1 cellular context compared by ENCODE assay signal in the genomic region with DNA sequence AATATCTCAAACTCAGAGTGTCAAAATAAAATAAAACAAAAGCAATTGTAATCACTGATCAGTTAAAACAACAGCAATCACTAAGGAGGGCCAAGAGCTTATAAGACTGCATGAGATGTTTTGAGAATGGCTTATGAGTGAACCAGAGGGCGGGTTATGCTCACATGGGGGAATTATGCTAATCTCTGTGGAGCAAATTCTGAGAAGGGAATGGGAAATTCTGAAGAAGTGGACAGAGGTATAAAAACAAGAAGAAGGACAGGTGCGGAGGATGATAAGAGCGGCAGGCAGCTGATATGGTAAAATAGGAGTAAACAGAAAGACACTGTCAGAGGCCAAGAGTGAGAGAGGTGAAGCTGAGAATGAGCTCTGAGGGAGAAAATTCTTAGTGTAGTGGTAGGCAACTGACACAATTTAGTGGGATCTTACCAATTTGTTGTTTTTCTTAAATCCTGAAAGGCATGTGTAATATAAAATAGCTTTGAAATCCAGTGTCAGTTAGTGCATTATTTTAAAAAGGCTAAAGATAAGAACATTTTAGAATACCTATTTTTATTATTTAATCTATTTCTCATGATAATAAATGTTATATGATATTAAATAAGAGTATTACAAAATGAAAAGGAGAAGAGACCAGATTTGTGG.
TF ChIP-seq lines count a peak whose summit lies in the region.

No MANE protein-coding gene starts in this region.

TF ChIP-seq in K562, 482 proteins besides CTCF, POLR2A, EP300 and RAD21 (continued from another document and continues in another):
- TF ChIP-seq, protein P1, sequence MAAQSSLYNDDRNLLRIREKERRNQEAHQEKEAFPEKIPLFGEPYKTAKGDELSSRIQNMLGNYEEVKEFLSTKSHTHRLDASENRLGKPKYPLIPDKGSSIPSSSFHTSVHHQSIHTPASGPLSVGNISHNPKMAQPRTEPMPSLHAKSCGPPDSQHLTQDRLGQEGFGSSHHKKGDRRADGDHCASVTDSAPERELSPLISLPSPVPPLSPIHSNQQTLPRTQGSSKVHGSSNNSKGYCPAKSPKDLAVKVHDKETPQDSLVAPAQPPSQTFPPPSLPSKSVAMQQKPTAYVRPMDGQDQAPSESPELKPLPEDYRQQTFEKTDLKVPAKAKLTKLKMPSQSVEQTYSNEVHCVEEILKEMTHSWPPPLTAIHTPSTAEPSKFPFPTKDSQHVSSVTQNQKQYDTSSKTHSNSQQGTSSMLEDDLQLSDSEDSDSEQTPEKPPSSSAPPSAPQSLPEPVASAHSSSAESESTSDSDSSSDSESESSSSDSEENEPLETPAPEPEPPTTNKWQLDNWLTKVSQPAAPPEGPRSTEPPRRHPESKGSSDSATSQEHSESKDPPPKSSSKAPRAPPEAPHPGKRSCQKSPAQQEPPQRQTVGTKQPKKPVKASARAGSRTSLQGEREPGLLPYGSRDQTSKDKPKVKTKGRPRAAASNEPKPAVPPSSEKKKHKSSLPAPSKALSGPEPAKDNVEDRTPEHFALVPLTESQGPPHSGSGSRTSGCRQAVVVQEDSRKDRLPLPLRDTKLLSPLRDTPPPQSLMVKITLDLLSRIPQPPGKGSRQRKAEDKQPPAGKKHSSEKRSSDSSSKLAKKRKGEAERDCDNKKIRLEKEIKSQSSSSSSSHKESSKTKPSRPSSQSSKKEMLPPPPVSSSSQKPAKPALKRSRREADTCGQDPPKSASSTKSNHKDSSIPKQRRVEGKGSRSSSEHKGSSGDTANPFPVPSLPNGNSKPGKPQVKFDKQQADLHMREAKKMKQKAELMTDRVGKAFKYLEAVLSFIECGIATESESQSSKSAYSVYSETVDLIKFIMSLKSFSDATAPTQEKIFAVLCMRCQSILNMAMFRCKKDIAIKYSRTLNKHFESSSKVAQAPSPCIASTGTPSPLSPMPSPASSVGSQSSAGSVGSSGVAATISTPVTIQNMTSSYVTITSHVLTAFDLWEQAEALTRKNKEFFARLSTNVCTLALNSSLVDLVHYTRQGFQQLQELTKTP (IDR thresholded peaks at IDR 0.05; ENCODE audit: low read depth in 1 of 2, partially characterized antibody in 2 of 2): peak; percentile 50 to 93
- TF ChIP-seq SMARCA4 (IDR thresholded peaks at IDR 0.05) (peak; percentile 99), DMBX1 (CRISPR knock-in tag; IDR thresholded peaks at IDR 0.05; ENCODE audit: borderline replicate concordance) (peak; percentile 41; the same call in 1 of the 2 replicates), NFE2 (IDR thresholded peaks at IDR 0.05; ENCODE audit: low read depth) (peak; percentile 23; the same call in 1 of the 2 replicates), MAZ (CRISPR knock-in tag; conservative IDR thresholded peaks at IDR 0.05 in 1 of 2, IDR thresholded peaks at IDR 0.05 in 1 of 2) (peak; percentile 12 to 27; a peak in 2 of 4 replicates), ZNF224 (CRISPR knock-in tag; IDR thresholded peaks at IDR 0.05) (no peak), CSDE1 (IDR thresholded peaks at IDR 0.05) (no peak), ZNF23 (CRISPR knock-in tag; IDR thresholded peaks at IDR 0.05) (no peak), ZNF140 (CRISPR knock-in tag; IDR thresholded peaks at IDR 0.05) (no peak), SIX5 (IDR thresholded peaks at IDR 0.05; ENCODE audit: borderline replicate concordance in 1 of 2, insufficient read depth in 1 of 2, low read depth in 1 of 2, low read length in 2 of 2) (peak in 1 of 2 experiments; percentile 13; a peak in 1 of 4 replicates), MEF2A (IDR thresholded peaks at IDR 0.05; ENCODE audit: control insufficient read depth, low read depth, low read length) (peak; percentile 14; the same call in 1 of the 2 replicates), NR2C1 (IDR thresholded peaks at IDR 0.05) (no peak), NR2C1 (tag; IDR thresholded peaks at IDR 0.05) (peak; percentile 46; the same call in 1 of the 2 replicates), ARID2 (IDR thresholded peaks at IDR 0.05) (0 out of 2 replicates have a peak, but pooled peaks have one; percentile 21), HNRNPL (IDR thresholded peaks at IDR 0.05; ENCODE audit: low read depth, low read length) (no peak), WHSC1 (IDR thresholded peaks at IDR 0.05; ENCODE audit: low read length) (no peak), ZFP91 (CRISPR knock-in tag; IDR thresholded peaks at IDR 0.05) (no peak), MTA1 (IDR thresholded peaks at IDR 0.05; ENCODE audit: borderline replicate concordance) (peak; percentile 89), SLC30A9 (CRISPR knock-in tag; IDR thresholded peaks at IDR 0.05) (no peak), CBX3 (IDR thresholded peaks at IDR 0.05; ENCODE audit: borderline replicate concordance in 1 of 2, low read length in 2 of 2) (peak in 1 of 2 experiments; percentile 75; a peak in 1 of 3 replicates), CREB1 (IDR thresholded peaks at IDR 0.05) (peak; percentile 51; the same call in 1 of the 2 replicates), CREB1 (CRISPR knock-in tag; IDR thresholded peaks at IDR 0.05) (no peak), PHF8 (IDR thresholded peaks at IDR 0.05; ENCODE audit: borderline replicate concordance, low read length) (no peak), ZFX (CRISPR knock-in tag; IDR thresholded peaks at IDR 0.05) (no peak), FOXP1 (CRISPR knock-in tag; IDR thresholded peaks at IDR 0.05) (0 out of 2 replicates have a peak, but pooled peaks have one; percentile 68), FOXK2 (conservative IDR thresholded peaks at IDR 0.05 in 1 of 2, IDR thresholded peaks at IDR 0.05 in 1 of 2; ENCODE audit: low read depth in 2 of 2) (peak; percentile 93 to 94), SMAD3 (CRISPR knock-in tag; conservative IDR thresholded peaks at IDR 0.05) (no peak), KDM2B (CRISPR knock-in tag; IDR thresholded peaks at IDR 0.05) (no peak), DPF2 (IDR thresholded peaks at IDR 0.05) (peak; percentile 99), ZNF316 (IDR thresholded peaks at IDR 0.05) (peak; percentile 39; the same call in 1 of the 2 replicates), ZNF197 (CRISPR knock-in tag; IDR thresholded peaks at IDR 0.05; ENCODE audit: low read depth) (0 out of 2 replicates have a peak, but pooled peaks have one; percentile 22)
- TF ChIP-seq, protein P2, sequence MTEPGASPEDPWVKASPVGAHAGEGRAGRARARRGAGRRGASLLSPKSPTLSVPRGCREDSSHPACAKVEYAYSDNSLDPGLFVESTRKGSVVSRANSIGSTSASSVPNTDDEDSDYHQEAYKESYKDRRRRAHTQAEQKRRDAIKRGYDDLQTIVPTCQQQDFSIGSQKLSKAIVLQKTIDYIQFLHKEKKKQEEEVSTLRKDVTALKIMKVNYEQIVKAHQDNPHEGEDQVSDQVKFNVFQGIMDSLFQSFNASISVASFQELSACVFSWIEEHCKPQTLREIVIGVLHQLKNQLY (CRISPR knock-in tag; conservative IDR thresholded peaks at IDR 0.05): no peak
- TF ChIP-seq, protein P3, sequence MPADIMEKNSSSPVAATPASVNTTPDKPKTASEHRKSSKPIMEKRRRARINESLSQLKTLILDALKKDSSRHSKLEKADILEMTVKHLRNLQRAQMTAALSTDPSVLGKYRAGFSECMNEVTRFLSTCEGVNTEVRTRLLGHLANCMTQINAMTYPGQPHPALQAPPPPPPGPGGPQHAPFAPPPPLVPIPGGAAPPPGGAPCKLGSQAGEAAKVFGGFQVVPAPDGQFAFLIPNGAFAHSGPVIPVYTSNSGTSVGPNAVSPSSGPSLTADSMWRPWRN (IDR thresholded peaks at IDR 0.05; ENCODE audit: low read depth): peak; percentile 74
- TF ChIP-seq, protein P4, sequence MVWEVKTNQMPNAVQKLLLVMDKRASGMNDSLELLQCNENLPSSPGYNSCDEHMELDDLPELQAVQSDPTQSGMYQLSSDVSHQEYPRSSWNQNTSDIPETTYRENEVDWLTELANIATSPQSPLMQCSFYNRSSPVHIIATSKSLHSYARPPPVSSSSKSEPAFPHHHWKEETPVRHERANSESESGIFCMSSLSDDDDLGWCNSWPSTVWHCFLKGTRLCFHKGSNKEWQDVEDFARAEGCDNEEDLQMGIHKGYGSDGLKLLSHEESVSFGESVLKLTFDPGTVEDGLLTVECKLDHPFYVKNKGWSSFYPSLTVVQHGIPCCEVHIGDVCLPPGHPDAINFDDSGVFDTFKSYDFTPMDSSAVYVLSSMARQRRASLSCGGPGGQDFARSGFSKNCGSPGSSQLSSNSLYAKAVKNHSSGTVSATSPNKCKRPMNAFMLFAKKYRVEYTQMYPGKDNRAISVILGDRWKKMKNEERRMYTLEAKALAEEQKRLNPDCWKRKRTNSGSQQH (CRISPR knock-in tag; IDR thresholded peaks at IDR 0.05): 0 out of 2 replicates have a peak, but pooled peaks have one; percentile 31
- TF ChIP-seq, protein P5, sequence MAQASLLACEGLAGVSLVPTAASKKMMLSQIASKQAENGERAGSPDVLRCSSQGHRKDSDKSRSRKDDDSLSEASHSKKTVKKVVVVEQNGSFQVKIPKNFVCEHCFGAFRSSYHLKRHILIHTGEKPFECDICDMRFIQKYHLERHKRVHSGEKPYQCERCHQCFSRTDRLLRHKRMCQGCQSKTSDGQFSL (CRISPR knock-in tag; IDR thresholded peaks at IDR 0.05): no peak
- TF ChIP-seq, protein P5 (tag; IDR thresholded peaks at IDR 0.05): no peak
- TF ChIP-seq, protein P6, sequence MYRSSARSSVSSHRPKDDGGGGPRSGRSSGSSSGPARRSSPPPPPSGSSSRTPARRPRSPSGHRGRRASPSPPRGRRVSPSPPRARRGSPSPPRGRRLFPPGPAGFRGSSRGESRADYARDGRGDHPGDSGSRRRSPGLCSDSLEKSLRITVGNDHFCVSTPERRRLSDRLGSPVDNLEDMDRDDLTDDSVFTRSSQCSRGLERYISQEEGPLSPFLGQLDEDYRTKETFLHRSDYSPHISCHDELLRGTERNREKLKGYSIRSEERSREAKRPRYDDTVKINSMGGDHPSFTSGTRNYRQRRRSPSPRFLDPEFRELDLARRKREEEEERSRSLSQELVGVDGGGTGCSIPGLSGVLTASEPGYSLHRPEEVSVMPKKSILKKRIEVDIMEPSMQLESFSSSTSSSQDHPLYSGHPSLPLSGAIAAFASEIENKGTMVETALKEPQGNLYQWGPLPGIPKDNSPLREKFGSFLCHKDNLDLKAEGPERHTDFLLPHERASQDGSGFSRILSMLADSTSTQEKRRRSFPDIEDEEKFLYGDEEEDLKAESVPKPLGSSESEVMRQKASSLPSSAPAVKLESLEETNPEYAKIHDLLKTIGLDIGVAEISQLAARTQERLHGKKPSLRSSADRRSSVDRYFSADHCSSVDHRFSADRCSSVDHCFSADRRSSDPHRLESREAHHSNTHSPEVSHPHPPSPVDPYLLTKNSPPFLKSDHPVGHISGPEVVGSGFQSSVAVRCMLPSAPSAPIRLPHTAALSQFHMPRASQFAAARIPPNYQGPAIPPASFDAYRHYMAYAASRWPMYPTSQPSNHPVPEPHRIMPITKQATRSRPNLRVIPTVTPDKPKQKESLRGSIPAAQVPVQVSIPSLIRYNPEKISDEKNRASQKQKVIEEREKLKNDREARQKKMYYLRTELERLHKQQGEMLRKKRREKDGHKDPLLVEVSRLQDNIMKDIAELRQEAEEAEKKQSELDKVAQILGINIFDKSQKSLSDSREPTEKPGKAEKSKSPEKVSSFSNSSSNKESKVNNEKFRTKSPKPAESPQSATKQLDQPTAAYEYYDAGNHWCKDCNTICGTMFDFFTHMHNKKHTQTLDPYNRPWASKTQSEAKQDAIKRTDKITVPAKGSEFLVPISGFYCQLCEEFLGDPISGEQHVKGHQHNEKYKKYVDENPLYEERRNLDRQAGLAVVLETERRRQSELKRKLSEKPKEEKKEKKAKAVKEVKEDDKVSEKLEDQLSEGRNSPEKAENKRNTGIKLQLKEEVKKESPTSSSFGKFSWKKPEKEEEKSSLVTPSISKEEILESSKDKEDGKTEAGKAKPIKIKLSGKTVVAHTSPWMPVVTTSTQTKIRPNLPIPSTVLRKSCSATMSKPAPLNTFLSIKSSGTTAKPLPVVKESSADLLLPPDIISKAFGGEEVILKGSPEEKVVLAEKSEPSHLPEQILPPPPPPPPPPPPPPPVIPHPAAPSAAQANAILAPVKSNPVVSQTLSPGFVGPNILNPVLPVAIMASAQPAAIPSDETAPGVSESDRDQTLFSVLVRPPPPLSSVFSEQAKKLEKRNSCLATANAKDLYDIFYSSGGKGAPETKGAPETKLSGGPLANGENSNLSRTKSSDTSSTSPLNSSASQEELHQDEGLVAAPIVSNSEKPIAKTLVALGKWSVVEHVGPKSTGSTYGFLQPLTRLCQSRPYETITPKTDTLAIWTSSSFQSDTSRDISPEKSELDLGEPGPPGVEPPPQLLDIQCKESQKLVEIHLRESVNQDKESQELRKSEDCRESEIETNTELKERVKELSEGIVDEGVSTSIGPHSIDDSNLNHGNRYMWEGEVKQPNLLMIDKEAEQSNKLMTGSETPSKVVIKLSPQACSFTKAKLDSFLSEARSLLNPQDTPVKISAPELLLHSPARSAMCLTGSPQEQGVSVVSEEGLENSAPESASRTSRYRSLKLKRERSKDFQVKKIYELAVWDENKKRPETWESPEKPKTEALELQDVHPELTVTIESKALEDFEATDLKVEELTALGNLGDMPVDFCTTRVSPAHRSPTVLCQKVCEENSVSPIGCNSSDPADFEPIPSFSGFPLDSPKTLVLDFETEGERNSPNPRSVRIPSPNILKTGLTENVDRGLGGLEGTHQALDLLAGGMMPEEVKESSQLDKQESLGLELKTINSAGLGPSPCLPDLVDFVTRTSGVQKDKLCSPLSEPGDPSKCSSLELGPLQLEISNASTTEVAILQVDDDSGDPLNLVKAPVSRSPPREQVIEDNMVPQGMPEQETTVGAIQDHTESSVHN (IDR thresholded peaks at IDR 0.05; ENCODE audit: borderline replicate concordance in 1 of 2, low read depth in 1 of 2): peak in 1 of 2 experiments; percentile 68; a peak in 2 of 4 replicates
- TF ChIP-seq, protein P7, sequence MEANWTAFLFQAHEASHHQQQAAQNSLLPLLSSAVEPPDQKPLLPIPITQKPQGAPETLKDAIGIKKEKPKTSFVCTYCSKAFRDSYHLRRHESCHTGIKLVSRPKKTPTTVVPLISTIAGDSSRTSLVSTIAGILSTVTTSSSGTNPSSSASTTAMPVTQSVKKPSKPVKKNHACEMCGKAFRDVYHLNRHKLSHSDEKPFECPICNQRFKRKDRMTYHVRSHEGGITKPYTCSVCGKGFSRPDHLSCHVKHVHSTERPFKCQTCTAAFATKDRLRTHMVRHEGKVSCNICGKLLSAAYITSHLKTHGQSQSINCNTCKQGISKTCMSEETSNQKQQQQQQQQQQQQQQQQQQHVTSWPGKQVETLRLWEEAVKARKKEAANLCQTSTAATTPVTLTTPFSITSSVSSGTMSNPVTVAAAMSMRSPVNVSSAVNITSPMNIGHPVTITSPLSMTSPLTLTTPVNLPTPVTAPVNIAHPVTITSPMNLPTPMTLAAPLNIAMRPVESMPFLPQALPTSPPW (CRISPR knock-in tag; IDR thresholded peaks at IDR 0.05): peak; percentile 40
